In genomic region chr4:158316264-158316663, GRCh38 we compare ENCODE assay signal across 1 cellular context.
TF ChIP-seq lines count a peak whose summit lies in the region.

No MANE protein-coding gene starts in this region.

TF ChIP-seq in SK-N-SH, 30 proteins besides CTCF, POLR2A, EP300 and RAD21 (continued from another document):
- no peak for TF ChIP-seq NRF1 (IDR thresholded peaks at IDR 0.05; ENCODE audit: low read depth, low read length)
- no peak for TF ChIP-seq TEAD4 (IDR thresholded peaks at IDR 0.05; ENCODE audit: borderline replicate concordance, insufficient read depth)
- TF ChIP-seq RXRA (IDR thresholded peaks at IDR 0.05; ENCODE audit: borderline replicate concordance, low read depth) = no peak
- no peak for TF ChIP-seq MEF2A (IDR thresholded peaks at IDR 0.05; ENCODE audit: borderline replicate concordance, low read depth)
- TF ChIP-seq YY1 (IDR thresholded peaks at IDR 0.05; ENCODE audit: low read depth) = no peak
